In the genomic region with DNA sequence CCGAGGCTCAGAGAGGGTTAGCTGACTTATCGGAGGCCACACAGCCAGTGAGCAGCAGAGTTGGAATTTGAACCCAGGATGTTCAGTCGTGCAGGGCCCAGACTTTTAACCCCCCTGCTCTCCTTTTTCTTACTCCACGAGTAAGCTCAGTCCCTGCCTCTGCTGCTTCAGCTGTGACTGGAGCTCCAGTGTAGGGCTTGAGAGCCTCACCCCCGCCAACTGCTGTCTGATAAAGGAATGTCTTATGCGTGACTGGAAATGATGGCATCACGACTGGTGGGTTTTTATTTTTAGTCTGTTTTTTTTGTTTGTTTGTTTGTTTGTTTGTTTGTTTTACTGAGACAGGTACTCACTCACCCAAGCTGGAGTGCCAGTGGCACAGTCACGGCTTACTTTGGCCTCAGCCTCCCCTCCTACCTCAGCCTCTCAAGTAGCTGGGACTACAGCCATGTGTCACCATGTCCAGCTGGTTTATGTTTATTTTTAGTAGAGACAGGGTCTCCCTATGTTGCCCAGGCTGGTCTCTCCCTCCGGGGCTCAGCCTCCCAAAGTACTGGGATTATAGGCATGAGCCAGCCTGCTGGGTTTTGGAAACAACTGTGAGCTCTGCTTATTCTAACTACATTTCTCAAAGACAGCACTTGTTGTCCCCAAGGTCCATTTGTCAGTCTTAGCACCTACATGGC, we compare ENCODE assay signal across 14 cellular contexts. TPM values are rescaled to one million over a fixed set of nuclear protein-coding genes. Genes with fewer than 3 reads are reported as not detected.
A peak's percentile ranks its signal among the peaks of the same experiment; 100 is the strongest.
DNase-seq lines count a peak whose midpoint lies in the region; ATAC-seq, FAIRE-seq and TF ChIP-seq lines count a peak whose summit lies in the region.
"Had no signal": no experiment of that assay in that cellular context is flagged by ENCODE, and none has a peak within 500 bp of the region (broad histone marks: within the 10 kb centered on the region; RNA-seq: fewer than 3 reads in every experiment).

No MANE protein-coding gene starts in this region.

- in situ Hi-C loops in GM13976 (cut with MboI; ENCODE audit: low sequenced_read_pairs, unreplicated experiment), result loop anchor here (10.0 kb wide), 1 partner anchor 115 kb away; no protein-coding TSS in a partner anchor

- H3K27ac ChIP-seq in GM23338 (ENCODE audit: low read depth) (peak overlapping the region; percentile 85), RWPE1 (peak overlapping the region; percentile 57), endodermal cell (ENCODE audit: low read depth, low read length) (no peak overlapping the region), sigmoid colon (peak overlapping the region in 3 of 4 donors; percentile 88 to 90 (median 90))
- H3K27ac ChIP-seq: testis had no signal

- H3K36me3 Mint-ChIP-seq in GM23338 (ENCODE audit: low read depth) (peaks cover 5% of the 10 kb centered on the region; the same call in 2 of the 3 replicates), endodermal cell (ENCODE audit: low read depth) (peaks cover 35% of the 10 kb centered on the region)

- H3K9ac ChIP-seq in endodermal cell (ENCODE audit: extremely low read depth, low read length, poor library complexity, severe bottlenecking), result no peak overlapping the region

- no peaks in the 10 kb centered on the region for H3K9me3 Mint-ChIP-seq in GM23338
- H3K9me3 Mint-ChIP-seq in endodermal cell, result no peaks in the 10 kb centered on the region

- no peak for TF ChIP-seq EP300 in sigmoid colon (IDR thresholded peaks at IDR 0.05)

- H3K27ac Mint-ChIP-seq in GM23338 (no peak overlapping the region; the same call in 1 of the 2 replicates), endodermal cell (peak overlapping the region; percentile 26)

- H3F3A ChIP-seq in GM23338 (replicated peaks; ENCODE audit: low read depth), result no peaks in the 10 kb centered on the region

- H3K9me3 ChIP-seq in endodermal cell (ENCODE audit: control insufficient read depth, low read length), result no peaks in the 10 kb centered on the region
- H3K9me3 ChIP-seq in sigmoid colon, result no peaks in the 10 kb centered on the region
- H3K9me3 ChIP-seq: gastroesophageal sphincter, testis had no signal

- peaks cover 5% of the 10 kb centered on the region for H3K4me1 ChIP-seq in GM23338 (ENCODE audit: insufficient read depth)
- no peaks in the 10 kb centered on the region for H3K4me1 ChIP-seq in endodermal cell (ENCODE audit: control insufficient read depth, insufficient read depth, low read length)
- H3K4me1 ChIP-seq in sigmoid colon, result peaks cover 0 to 57% (median 38%) of the 10 kb centered on the region in 4 donors
- H3K4me1 ChIP-seq: testis had no signal

- H3K4me3 Mint-ChIP-seq in GM23338, result no peak overlapping the region
- H3K4me3 Mint-ChIP-seq in endodermal cell, result no peak overlapping the region

- intact Hi-C loops in sigmoid colon (cut with DNase I), result loop anchor here (2.0 to 10.0 kb wide), 2 partner anchors 19 to 325 kb away; a partner anchor contains a TSS

- no peaks in the 10 kb centered on the region for H3K9me2 ChIP-seq in GM23338 (ENCODE audit: insufficient read depth)

- no peak for TF ChIP-seq POLR2A in sigmoid colon (IDR thresholded peaks at IDR 0.05)
- TF ChIP-seq POLR2A in GM12891 (IDR thresholded peaks at IDR 0.05; ENCODE audit: low read depth, low read length), result no peak

- POLR2A ChIA-PET in RWPE1 (lab: Yijun Ruan, JAX; ENCODE audit: low non-redundant PET), result no interaction called here

- no peak overlapping the region for H3K4me2 ChIP-seq in GM23338

- CTCF ChIA-PET in RWPE1 (lab: Yijun Ruan, JAX), result interaction anchor here (0.6 to 1.1 kb wide), 2 partner anchors 16 to 85 kb away, joined by 3 to 4 read pairs; no protein-coding TSS in a partner anchor

- H4K20me1 ChIP-seq in GM23338 (replicated peaks; ENCODE audit: insufficient read depth), result peaks cover 3% of the 10 kb centered on the region; the same call in 1 of the 2 replicates

- H3K4me3 ChIP-seq in GM23338 (no peak overlapping the region), endodermal cell (ENCODE audit: low read length) (no peak overlapping the region), sigmoid colon (no peak overlapping the region)
- H3K4me3 ChIP-seq: gastroesophageal sphincter, testis had no signal

- H3K4me1 Mint-ChIP-seq in GM23338 (peaks cover 45% of the 10 kb centered on the region), endodermal cell (peaks cover 30% of the 10 kb centered on the region)

- H3K27me3 Mint-ChIP-seq in GM23338 (ENCODE audit: insufficient read depth, low read depth, poor library complexity) (peaks cover 13% of the 10 kb centered on the region), endodermal cell (ENCODE audit: insufficient read depth) (no peaks in the 10 kb centered on the region)

- no peaks in the 10 kb centered on the region for H3K27me3 ChIP-seq in GM23338 (ENCODE audit: insufficient read depth)
- H3K27me3 ChIP-seq in endodermal cell (ENCODE audit: control insufficient read depth, insufficient read depth, low read length, poor library complexity, severe bottlenecking), result no peaks in the 10 kb centered on the region
- H3K27me3 ChIP-seq in sigmoid colon, result no peaks in the 10 kb centered on the region
- H3K27me3 ChIP-seq: gastroesophageal sphincter, testis had no signal

- no peak overlapping the region for H2AFZ ChIP-seq in GM23338

- TF ChIP-seq CTCF in GM23338 (conservative IDR thresholded peaks at IDR 0.05; ENCODE audit: low read depth in 2 of 2), result no peak
- no peak for TF ChIP-seq CTCF in RWPE1 (conservative IDR thresholded peaks at IDR 0.05; ENCODE audit: low read depth)
- no peak for TF ChIP-seq CTCF in endodermal cell (conservative IDR thresholded peaks at IDR 0.05)
- no peak for TF ChIP-seq CTCF in sigmoid colon (IDR thresholded peaks at IDR 0.05)
- no peak for TF ChIP-seq CTCF in GM13976 (IDR thresholded peaks at IDR 0.05; ENCODE audit: borderline replicate concordance, control extremely low read depth, extremely low read depth, insufficient read depth, missing control alignments)

- 90 to 94% methylated on average over 4 to 9 of the region's 9 CpGs for WGBS in endodermal cell (ENCODE audit: insufficient coverage in 1 of 2, insufficient read length in 1 of 2), 2 experiments
- WGBS in sigmoid colon, 2 donors, result 82 to 85% methylated on average over 9 of the region's 9 CpGs

- no peak for DNase-seq in GM23338 (ENCODE audit: low spot score)
- no peak for DNase-seq in RWPE1 (ENCODE audit: low spot score)
- DNase-seq in endodermal cell, result no peak
- DNase-seq in sigmoid colon, result no peak
- DNase-seq in GM13976 (ENCODE audit: low spot score), result no peak
- no peak for DNase-seq in OCI-M1 (lab: John Stamatoyannopoulos, UW)
- DNase-seq in GM12891 (ENCODE audit: insufficient read length, low spot score), result no peak
- DNase-seq: activated CD4-positive, alpha-beta T cell treated with anti-CD3 and anti-CD28 coated beads for 48 hours; central memory CD4-positive, alpha-beta T cell; GOT3; left colon; testis had no signal

- H3K79me2 ChIP-seq in GM23338 (replicated peaks; ENCODE audit: insufficient read depth), result no peaks in the 10 kb centered on the region

- no peak for FAIRE-seq in GM12891 (lab: Jason Lieb, UNC)
- FAIRE-seq: TTC549 had no signal

- peaks cover 13% of the 10 kb centered on the region; the same call in 1 of the 2 replicates for H3K36me3 ChIP-seq in GM23338 (ENCODE audit: insufficient read depth)
- H3K36me3 ChIP-seq in endodermal cell (ENCODE audit: control insufficient read depth, insufficient read depth, low read length), result peaks cover 34% of the 10 kb centered on the region
- peaks cover 0 to 20% (median 0%) of the 10 kb centered on the region in 4 donors for H3K36me3 ChIP-seq in sigmoid colon

- ATAC-seq in GM23338, result no peak
- ATAC-seq: gastroesophageal sphincter had no signal

TF ChIP-seq in GM23338, 12 proteins besides CTCF, POLR2A, EP300 and RAD21 (continues in another document):
- TF ChIP-seq EZH2phosphoT487 (IDR thresholded peaks at IDR 0.05; ENCODE audit: unreplicated experiment) (no peak), EZH2 (IDR thresholded peaks at IDR 0.05; ENCODE audit: low read depth, unreplicated experiment) (no peak), CREB1 (CRISPR knock-in tag; IDR thresholded peaks at IDR 0.05; ENCODE audit: low read depth) (no peak), NANOG (IDR thresholded peaks at IDR 0.05; ENCODE audit: borderline replicate concordance) (no peak), ZNF331 (CRISPR knock-in tag; IDR thresholded peaks at IDR 0.05; ENCODE audit: low read depth) (no peak)
- TF ChIP-seq, protein P1, sequence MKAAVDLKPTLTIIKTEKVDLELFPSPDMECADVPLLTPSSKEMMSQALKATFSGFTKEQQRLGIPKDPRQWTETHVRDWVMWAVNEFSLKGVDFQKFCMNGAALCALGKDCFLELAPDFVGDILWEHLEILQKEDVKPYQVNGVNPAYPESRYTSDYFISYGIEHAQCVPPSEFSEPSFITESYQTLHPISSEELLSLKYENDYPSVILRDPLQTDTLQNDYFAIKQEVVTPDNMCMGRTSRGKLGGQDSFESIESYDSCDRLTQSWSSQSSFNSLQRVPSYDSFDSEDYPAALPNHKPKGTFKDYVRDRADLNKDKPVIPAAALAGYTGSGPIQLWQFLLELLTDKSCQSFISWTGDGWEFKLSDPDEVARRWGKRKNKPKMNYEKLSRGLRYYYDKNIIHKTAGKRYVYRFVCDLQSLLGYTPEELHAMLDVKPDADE (IDR thresholded peaks at IDR 0.05), result no peak

TF ChIP-seq in GM12891, 5 proteins besides CTCF, POLR2A, EP300 and RAD21:
- TF ChIP-seq POU2F2 (IDR thresholded peaks at IDR 0.05; ENCODE audit: low read depth, low read length) (no peak), TAF1 (IDR thresholded peaks at IDR 0.05; ENCODE audit: low read depth, low read length) (no peak), PAX5 (IDR thresholded peaks at IDR 0.05; ENCODE audit: insufficient read depth, low read length, severe bottlenecking) (no peak), POLR2AphosphoS5 (IDR thresholded peaks at IDR 0.05; ENCODE audit: low read depth, low read length) (no peak), SPI1 (IDR thresholded peaks at IDR 0.05; ENCODE audit: low read depth, low read length) (no peak)

RNA-seq across cellular contexts. Expression of a gene that starts 52.5 kb away (rescaled TPM):
- 28.8 and 34.3 TPM in 2 replicates for total RNA-seq in GM23338 (2014; rRNA removed; shearing (Covaris generic))
- polyA plus RNA-seq in GM23338 (2016; fragmentation: Nextera tagmentation; extraction: Ambion mirVana) (8.2 and 10.3 TPM in 2 replicates), sigmoid colon (1 to 10 TPM in 2 of 3 donors, under 1 TPM in 1; 0.69 to 8.9 (median 4.2) TPM)
- total RNA-seq in endodermal cell (10 to 100 TPM; 40.6 to 47.7 TPM), sigmoid colon (100 to 1,000 TPM in 1 of 4 donors, 10 to 100 TPM in 3; 78.5 to 133 (median 96.9) TPM)
- polyA plus RNA-seq in endodermal cell (2013, experiment 1 of 2), result 26.5 TPM
- 28.0 TPM for polyA plus RNA-seq in endodermal cell (2013, experiment 2 of 2)
- 0.08 TPM for polyA plus RNA-seq in GM12891 (2012; ENCODE audit: low read depth, missing spikeins)
